Comparison of ENCODE assay signal across 1 cellular context in the genomic region with DNA sequence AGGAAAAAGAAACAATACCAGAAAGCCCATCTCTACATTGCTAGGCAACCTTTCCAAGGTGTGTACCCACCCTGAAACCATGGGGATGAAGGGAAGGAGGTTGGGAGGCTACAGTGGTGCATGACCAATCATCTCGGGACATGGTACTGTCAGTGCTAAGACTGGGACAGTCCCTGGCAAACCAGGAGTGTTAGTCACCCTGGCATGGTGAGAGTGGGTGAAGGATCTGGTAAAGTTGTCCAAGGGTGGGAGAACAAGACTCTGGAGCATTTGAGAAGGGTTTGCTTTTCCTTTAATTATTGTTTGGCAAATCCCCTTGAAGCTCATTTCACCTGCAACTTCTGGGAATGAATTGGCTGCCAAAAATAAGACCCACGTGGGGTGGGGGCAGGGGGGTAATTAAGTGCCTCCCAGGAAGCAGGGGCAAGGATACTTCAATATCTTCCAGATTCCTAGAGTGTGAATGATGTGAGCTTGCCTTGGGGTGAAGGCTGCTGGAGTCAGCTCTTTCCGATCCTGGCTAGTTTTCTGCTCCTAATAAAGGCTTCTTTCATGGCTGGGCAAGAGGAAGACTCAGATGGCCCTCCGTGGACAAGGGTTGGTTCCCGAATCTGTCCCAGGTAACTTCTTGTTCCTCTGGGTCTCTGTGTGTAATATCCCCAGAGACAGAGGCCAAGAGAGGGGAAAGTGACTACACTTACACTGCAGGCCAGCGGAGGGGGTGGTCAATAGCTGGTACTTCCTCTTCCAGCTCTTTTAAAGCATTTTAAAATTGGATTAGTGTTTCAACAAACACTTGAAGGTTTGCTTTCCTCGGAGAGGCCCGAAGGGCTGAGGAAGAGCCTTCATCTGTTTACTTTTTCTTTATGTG.
TF ChIP-seq lines count a peak whose summit lies in the region.

No MANE protein-coding gene starts in this region.

TF ChIP-seq in HepG2, 621 proteins besides CTCF, POLR2A, EP300 and RAD21 (continued from another document):
- TF ChIP-seq, protein P1, sequence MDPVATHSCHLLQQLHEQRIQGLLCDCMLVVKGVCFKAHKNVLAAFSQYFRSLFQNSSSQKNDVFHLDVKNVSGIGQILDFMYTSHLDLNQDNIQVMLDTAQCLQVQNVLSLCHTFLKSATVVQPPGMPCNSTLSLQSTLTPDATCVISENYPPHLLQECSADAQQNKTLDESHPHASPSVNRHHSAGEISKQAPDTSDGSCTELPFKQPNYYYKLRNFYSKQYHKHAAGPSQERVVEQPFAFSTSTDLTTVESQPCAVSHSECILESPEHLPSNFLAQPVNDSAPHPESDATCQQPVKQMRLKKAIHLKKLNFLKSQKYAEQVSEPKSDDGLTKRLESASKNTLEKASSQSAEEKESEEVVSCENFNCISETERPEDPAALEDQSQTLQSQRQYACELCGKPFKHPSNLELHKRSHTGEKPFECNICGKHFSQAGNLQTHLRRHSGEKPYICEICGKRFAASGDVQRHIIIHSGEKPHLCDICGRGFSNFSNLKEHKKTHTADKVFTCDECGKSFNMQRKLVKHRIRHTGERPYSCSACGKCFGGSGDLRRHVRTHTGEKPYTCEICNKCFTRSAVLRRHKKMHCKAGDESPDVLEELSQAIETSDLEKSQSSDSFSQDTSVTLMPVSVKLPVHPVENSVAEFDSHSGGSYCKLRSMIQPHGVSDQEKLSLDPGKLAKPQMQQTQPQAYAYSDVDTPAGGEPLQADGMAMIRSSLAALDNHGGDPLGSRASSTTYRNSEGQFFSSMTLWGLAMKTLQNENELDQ (CRISPR knock-in tag; IDR thresholded peaks at IDR 0.05; ENCODE audit: borderline replicate concordance) = no peak
TF ChIP-seq in HepG2: peak in this region for 4.
